1 cellular context compared by ENCODE assay signal in genomic region chr5:115841382-115842088, GRCh38.
TF ChIP-seq lines count a peak whose summit lies in the region.

AP3S1 (plus strand) TSS chr5:115841935; CDS start chr5:115842038, 103 bp downstream.
ATG12 (minus strand) TSS chr5:115841565; CDS start chr5:115841552, 13 bp downstream.

TF ChIP-seq in K562, 482 proteins besides CTCF, POLR2A, EP300 and RAD21 (continued from another document and continues in another):
- TF ChIP-seq MNT (conservative IDR thresholded peaks at IDR 0.05) (peak; percentile 97 to 98), NFE2L1 (tag; IDR thresholded peaks at IDR 0.05; ENCODE audit: borderline replicate concordance, low read depth) (no peak), TSHZ1 (CRISPR knock-in tag; IDR thresholded peaks at IDR 0.05) (no peak), POU5F1 (IDR thresholded peaks at IDR 0.05; ENCODE audit: borderline replicate concordance, low read depth, low read length, partially characterized antibody) (no peak), RBFOX2 (IDR thresholded peaks at IDR 0.05; ENCODE audit: low read depth, low read length) (peak; percentile 80), TSC22D4 (tag; IDR thresholded peaks at IDR 0.05) (no peak), ATF6 (CRISPR knock-in tag; IDR thresholded peaks at IDR 0.05) (peak; percentile 67; the same call in 1 of the 2 replicates), PCBP2 (IDR thresholded peaks at IDR 0.05; ENCODE audit: low read depth, low read length, poor library complexity, severe bottlenecking) (no peak), TEAD1 (CRISPR knock-in tag; IDR thresholded peaks at IDR 0.05) (0 out of 4 replicates have a peak, but pooled peaks of 1 of the 2 experiments have one; percentile 15), KDM2B (CRISPR knock-in tag; IDR thresholded peaks at IDR 0.05) (no peak), SRSF3 (IDR thresholded peaks at IDR 0.05; ENCODE audit: insufficient read depth, low read length) (no peak), ZFP91 (CRISPR knock-in tag; IDR thresholded peaks at IDR 0.05) (no peak), THAP7 (CRISPR knock-in tag; IDR thresholded peaks at IDR 0.05) (no peak), RUNX1 (IDR thresholded peaks at IDR 0.05; ENCODE audit: low read depth) (no peak), ZNF165 (CRISPR knock-in tag; IDR thresholded peaks at IDR 0.05; ENCODE audit: borderline replicate concordance) (no peak), SIX5 (IDR thresholded peaks at IDR 0.05; ENCODE audit: borderline replicate concordance in 1 of 2, insufficient read depth in 1 of 2, low read depth in 1 of 2, low read length in 2 of 2) (no peak), ZBTB40 (IDR thresholded peaks at IDR 0.05) (peak; percentile 80), ZBTB40 (CRISPR knock-in tag; IDR thresholded peaks at IDR 0.05) (peak; percentile 25; the same call in 1 of the 2 replicates), KLF1 (tag; IDR thresholded peaks at IDR 0.05) (peak; percentile 77), ZC3H4 (CRISPR knock-in tag; IDR thresholded peaks at IDR 0.05; ENCODE audit: borderline replicate concordance) (no peak), ZNF699 (CRISPR knock-in tag; IDR thresholded peaks at IDR 0.05; ENCODE audit: insufficient replicate concordance) (no peak), RB1 (IDR thresholded peaks at IDR 0.05; ENCODE audit: low read depth) (0 out of 2 replicates have a peak, but pooled peaks have one; percentile 10), ZNF277 (CRISPR knock-in tag; IDR thresholded peaks at IDR 0.05; ENCODE audit: borderline replicate concordance) (no peak), FOXO4 (CRISPR knock-in tag; IDR thresholded peaks at IDR 0.05) (no peak), HDAC8 (tag; IDR thresholded peaks at IDR 0.05) (no peak), TFAP4 (CRISPR knock-in tag; IDR thresholded peaks at IDR 0.05; ENCODE audit: borderline replicate concordance) (peak; percentile 31; the same call in 1 of the 2 replicates), NR2F6 (CRISPR knock-in tag; IDR thresholded peaks at IDR 0.05) (0 out of 2 replicates have a peak, but pooled peaks have one; percentile 29), RBBP5 (IDR thresholded peaks at IDR 0.05; ENCODE audit: borderline replicate concordance, insufficient read depth, low read length, poor library complexity, severe bottlenecking) (no peak), ETS2 (tag; IDR thresholded peaks at IDR 0.05; ENCODE audit: borderline replicate concordance, poor library complexity, severe bottlenecking) (no peak), NR2C2 (CRISPR knock-in tag; IDR thresholded peaks at IDR 0.05) (no peak), NR2C2 (tag; IDR thresholded peaks at IDR 0.05) (peak; percentile 78), ZNF134 (CRISPR knock-in tag; conservative IDR thresholded peaks at IDR 0.05) (no peak), TAF9B (IDR thresholded peaks at IDR 0.05; ENCODE audit: partially characterized antibody) (peak; percentile 97), TBP (optimal IDR thresholded peaks at IDR 0.05; ENCODE audit: low read depth, low read length) (peak; percentile 94), GABPB2 (CRISPR knock-in tag; conservative IDR thresholded peaks at IDR 0.05) (no peak), NCOA1 (IDR thresholded peaks at IDR 0.05; ENCODE audit: low read depth) (peak; percentile 42; the same call in 1 of the 2 replicates)
